2 cellular contexts compared by ENCODE assay signal in the genomic region with DNA sequence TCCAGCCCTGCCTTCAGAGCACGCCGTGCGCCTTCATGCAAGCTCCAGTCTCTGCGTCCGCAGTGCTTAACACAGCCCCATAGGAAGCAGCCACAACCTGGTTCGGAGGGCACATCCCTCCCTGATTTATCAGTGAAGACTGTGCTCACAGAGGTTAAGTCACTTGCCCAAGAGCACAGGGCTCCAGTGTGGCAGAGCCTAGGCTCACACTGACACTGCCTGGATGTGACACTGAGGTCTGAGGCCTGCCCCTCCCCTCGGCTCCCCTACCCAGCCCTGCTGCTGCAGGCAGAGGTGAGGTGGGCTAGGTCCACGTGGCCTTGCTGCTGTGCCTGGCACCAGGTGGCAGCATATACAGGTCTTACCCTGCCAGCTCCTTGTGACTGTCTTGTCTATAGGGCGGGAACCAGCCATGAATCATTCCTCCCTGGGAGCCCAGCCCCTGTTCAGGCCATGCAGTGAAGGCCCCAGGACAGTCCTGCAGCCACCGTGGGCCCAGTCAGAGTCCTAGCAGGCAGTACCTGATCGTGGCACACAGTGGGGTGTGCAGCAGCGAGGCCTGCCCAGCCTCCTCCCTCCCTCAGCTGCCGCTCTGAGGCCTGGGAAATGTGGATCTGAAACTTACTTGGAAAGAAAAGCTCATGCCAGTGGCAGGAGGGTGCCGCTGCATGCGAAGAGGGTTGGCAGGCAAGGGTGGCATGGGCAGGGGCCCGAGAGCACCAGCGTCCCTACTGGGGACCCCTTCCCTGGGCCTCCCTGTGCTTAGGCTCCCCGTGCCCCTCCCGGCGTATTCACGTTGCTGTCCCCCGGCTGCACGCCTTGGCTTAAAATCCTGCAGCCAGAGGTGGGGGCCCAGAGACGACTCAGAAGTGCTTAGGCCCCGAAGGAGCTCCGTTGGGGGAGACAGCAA.
TF ChIP-seq lines count a peak whose summit lies in the region.

No MANE protein-coding gene starts in this region.

TF ChIP-seq in SK-N-SH treated with all-trans-retinoic acid at 6 μM for 48 hours, 23 proteins besides CTCF, POLR2A, EP300 and RAD21:
- no peak for TF ChIP-seq CSRNP3 (CRISPR knock-in tag; IDR thresholded peaks at IDR 0.05)
- TF ChIP-seq ZNF70 (CRISPR knock-in tag; IDR thresholded peaks at IDR 0.05), result no peak
- no peak for TF ChIP-seq ISL1 (CRISPR knock-in tag; IDR thresholded peaks at IDR 0.05)
- no peak for TF ChIP-seq OSR1 (CRISPR knock-in tag; IDR thresholded peaks at IDR 0.05)
- TF ChIP-seq, protein P1, sequence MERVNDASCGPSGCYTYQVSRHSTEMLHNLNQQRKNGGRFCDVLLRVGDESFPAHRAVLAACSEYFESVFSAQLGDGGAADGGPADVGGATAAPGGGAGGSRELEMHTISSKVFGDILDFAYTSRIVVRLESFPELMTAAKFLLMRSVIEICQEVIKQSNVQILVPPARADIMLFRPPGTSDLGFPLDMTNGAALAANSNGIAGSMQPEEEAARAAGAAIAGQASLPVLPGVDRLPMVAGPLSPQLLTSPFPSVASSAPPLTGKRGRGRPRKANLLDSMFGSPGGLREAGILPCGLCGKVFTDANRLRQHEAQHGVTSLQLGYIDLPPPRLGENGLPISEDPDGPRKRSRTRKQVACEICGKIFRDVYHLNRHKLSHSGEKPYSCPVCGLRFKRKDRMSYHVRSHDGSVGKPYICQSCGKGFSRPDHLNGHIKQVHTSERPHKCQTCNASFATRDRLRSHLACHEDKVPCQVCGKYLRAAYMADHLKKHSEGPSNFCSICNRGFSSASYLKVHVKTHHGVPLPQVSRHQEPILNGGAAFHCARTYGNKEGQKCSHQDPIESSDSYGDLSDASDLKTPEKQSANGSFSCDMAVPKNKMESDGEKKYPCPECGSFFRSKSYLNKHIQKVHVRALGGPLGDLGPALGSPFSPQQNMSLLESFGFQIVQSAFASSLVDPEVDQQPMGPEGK (CRISPR knock-in tag; IDR thresholded peaks at IDR 0.05; ENCODE audit: borderline replicate concordance), result no peak
- TF ChIP-seq ZFP3 (CRISPR knock-in tag; IDR thresholded peaks at IDR 0.05), result no peak
- no peak for TF ChIP-seq GLIS3 (CRISPR knock-in tag; IDR thresholded peaks at IDR 0.05)

TF ChIP-seq in K562, 482 proteins besides CTCF, POLR2A, EP300 and RAD21:
- TF ChIP-seq SPI1 (IDR thresholded peaks at IDR 0.05; ENCODE audit: borderline replicate concordance, low read depth, low read length) (no peak), PRMT5 (CRISPR knock-in tag; IDR thresholded peaks at IDR 0.05) (no peak), ZFP1 (CRISPR knock-in tag; IDR thresholded peaks at IDR 0.05) (no peak), ZNF408 (CRISPR knock-in tag; IDR thresholded peaks at IDR 0.05; ENCODE audit: low read depth) (no peak), ZNF695 (CRISPR knock-in tag; IDR thresholded peaks at IDR 0.05) (no peak), MGA (IDR thresholded peaks at IDR 0.05) (no peak), PBX2 (CRISPR knock-in tag; IDR thresholded peaks at IDR 0.05; ENCODE audit: low read depth) (no peak), PBX2 (tag; conservative IDR thresholded peaks at IDR 0.05; ENCODE audit: low read depth) (peak; percentile 65; the same call in 1 of the 2 replicates), HIVEP1 (CRISPR knock-in tag; IDR thresholded peaks at IDR 0.05) (no peak), RHOXF2B (CRISPR knock-in tag; conservative IDR thresholded peaks at IDR 0.05) (no peak), FOXO4 (CRISPR knock-in tag; IDR thresholded peaks at IDR 0.05) (no peak), PKNOX1 (IDR thresholded peaks at IDR 0.05) (peak; percentile 83), CSDE1 (IDR thresholded peaks at IDR 0.05) (no peak), ILK (tag; IDR thresholded peaks at IDR 0.05; ENCODE audit: borderline replicate concordance, low read depth) (no peak), BDP1 (IDR thresholded peaks at IDR 0.05; ENCODE audit: insufficient read depth, insufficient read length) (no peak), MEIS2 (IDR thresholded peaks at IDR 0.05; ENCODE audit: partially characterized antibody) (peak; percentile 68), TEAD1 (CRISPR knock-in tag; IDR thresholded peaks at IDR 0.05) (no peak)
- TF ChIP-seq, protein P1 (CRISPR knock-in tag; IDR thresholded peaks at IDR 0.05; ENCODE audit: borderline replicate concordance), result no peak
- TF ChIP-seq, protein P2, sequence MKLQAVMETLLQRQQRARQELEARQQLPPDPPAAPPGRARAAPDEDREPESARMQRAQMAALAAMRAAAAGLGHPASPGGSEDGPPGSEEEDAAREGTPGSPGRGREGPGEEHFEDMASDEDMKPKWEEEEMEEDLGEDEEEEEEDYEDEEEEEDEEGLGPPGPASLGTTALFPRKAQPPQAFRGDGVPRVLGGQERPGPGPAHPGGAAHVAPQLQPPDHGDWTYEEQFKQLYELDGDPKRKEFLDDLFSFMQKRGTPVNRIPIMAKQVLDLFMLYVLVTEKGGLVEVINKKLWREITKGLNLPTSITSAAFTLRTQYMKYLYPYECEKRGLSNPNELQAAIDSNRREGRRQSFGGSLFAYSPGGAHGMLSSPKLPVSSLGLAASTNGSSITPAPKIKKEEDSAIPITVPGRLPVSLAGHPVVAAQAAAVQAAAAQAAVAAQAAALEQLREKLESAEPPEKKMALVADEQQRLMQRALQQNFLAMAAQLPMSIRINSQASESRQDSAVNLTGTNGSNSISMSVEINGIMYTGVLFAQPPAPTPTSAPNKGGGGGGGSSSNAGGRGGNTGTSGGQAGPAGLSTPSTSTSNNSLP (IDR thresholded peaks at IDR 0.05; ENCODE audit: borderline replicate concordance, low read depth, low read length), result no peak
